ENCODE assay signal across 28 cellular contexts in genomic region chr3:5811051-5811450, GRCh38.
"Had no signal": no experiment of that assay in that cellular context is flagged by ENCODE, and none has a peak within 500 bp of the region (broad histone marks: within the 10 kb centered on the region; RNA-seq: fewer than 3 reads in every experiment).

No MANE protein-coding gene starts in this region.

- H3K4me3 ChIP-seq: ascending aorta, colonic mucosa had no signal

- H3K36me3 ChIP-seq: ascending aorta, colonic mucosa had no signal

- H3K9me3 ChIP-seq: ascending aorta, colonic mucosa had no signal

- H3K27me3 ChIP-seq: ascending aorta, colonic mucosa had no signal

- H3K27ac ChIP-seq: ascending aorta, colonic mucosa, VCaP had no signal

- H3K4me1 ChIP-seq: ascending aorta, colonic mucosa had no signal

- ATAC-seq: activated CD4-positive, alpha-beta T cell treated with anti-CD3 and anti-CD28 coated beads for 36 hours; activated CD4-positive, CD25-positive, alpha-beta regulatory T cell treated with anti-CD3 and anti-CD28 coated beads, Interleukin-2, amount 50 U/mL, for 24 hours; activated CD8-positive, alpha-beta memory T cell treated with anti-CD3 and anti-CD28 coated beads, Interleukin-2, amount 10 ng/mL, durations not matched to agents 7 days and 5 days; activated CD8-positive, alpha-beta T cell treated with anti-CD3 and anti-CD28 coated beads, Interleukin-2, amount 10 ng/mL, durations not matched to agents 7 days and 5 days; activated naive CD8-positive, alpha-beta T cell treated with anti-CD3 and anti-CD28 coated beads, Interleukin-2, amount 50 U/mL, for 24 hours had no signal

- DNase-seq: activated CD4-positive, alpha-beta memory T cell treated with anti-CD3 and anti-CD28 coated beads, Interleukin-2, amount 10 ng/mL, durations not matched to agents 7 days and 5 days; activated CD4-positive, alpha-beta T cell treated with anti-CD3 and anti-CD28 coated beads for 1 hour; activated CD4-positive, alpha-beta T cell treated with anti-CD3 and anti-CD28 coated beads for 36 hours; activated CD4-positive, alpha-beta T cell treated with anti-CD3 and anti-CD28 coated beads for 48 hours; activated CD4-positive, alpha-beta T cell treated with anti-CD3 and anti-CD28 coated beads, Interleukin-2, amount 10 ng/mL, durations not matched to agents 7 days and 5 days; activated CD4-positive, alpha-beta T cell treated with anti-CD3 and anti-CD28 coated beads, Interleukin-2, amount 50 U/mL, for 48 hours; activated CD4-positive, CD25-positive, alpha-beta regulatory T cell; activated CD8-positive, alpha-beta memory T cell treated with anti-CD3 and anti-CD28 coated beads for 24 hours; activated CD8-positive, alpha-beta memory T cell treated with anti-CD3 and anti-CD28 coated beads, Interleukin-2, amount 10 ng/mL, durations not matched to agents 7 days and 5 days; activated CD8-positive, alpha-beta memory T cell treated with anti-CD3 and anti-CD28 coated beads, Interleukin-2, amount 50 U/mL, for 48 hours; activated CD8-positive, alpha-beta T cell treated with anti-CD3 and anti-CD28 coated beads, Interleukin-2, amount 10 ng/mL, durations not matched to agents 7 days and 5 days; activated effector memory CD4-positive, alpha-beta T cell treated with Interleukin-2 at 50 U/mL for 16 hours; activated gamma-delta T cell; activated naive CD4-positive, alpha-beta T cell treated with anti-CD3 and anti-CD28 coated beads, Interleukin-2, amount 10 ng/mL, durations not matched to agents 7 days and 5 days; activated naive CD4-positive, alpha-beta T cell treated with Interleukin-2 at 50 U/mL for 16 hours; activated naive CD8-positive, alpha-beta T cell treated with anti-CD3 and anti-CD28 coated beads, Interleukin-2, amount 10 ng/mL, durations not matched to agents 7 days and 5 days; activated naive CD8-positive, alpha-beta T cell treated with anti-CD3 and anti-CD28 coated beads, Interleukin-2, amount 50 U/mL, for 24 hours; activated T-cell treated with anti-CD3 and anti-CD28 coated beads, Interleukin-2, amount 50 U/mL, for 24 hours; activated T-cell treated with anti-CD3 and anti-CD28 coated beads, Interleukin-2, amount 50 U/mL, for 48 hours; amygdala; anterior cingulate cortex; central memory CD4-positive, alpha-beta T cell; colonic mucosa; T-helper 2 cell; T-helper 9 cell had no signal
